In genomic region chr4:159764343-159764952, GRCh38 we compare ENCODE assay signal across 9 cellular contexts.
DNase-seq lines count a peak whose midpoint lies in the region; ATAC-seq and TF ChIP-seq lines count a peak whose summit lies in the region.
"Had no signal": no experiment of that assay in that cellular context is flagged by ENCODE, and none has a peak within 500 bp of the region (broad histone marks: within the 10 kb centered on the region; RNA-seq: fewer than 3 reads in every experiment).

No MANE protein-coding gene starts in this region.

- no peaks in the 10 kb centered on the region for H3K4me1 Mint-ChIP-seq in GM23338

- no peaks in the 10 kb centered on the region for H3F3A ChIP-seq in GM23338 (replicated peaks; ENCODE audit: low read depth)

- H3K27ac ChIP-seq in GM23338 (ENCODE audit: low read depth), result no peak overlapping the region
- no peak overlapping the region for H3K27ac ChIP-seq in KMS-11
- no peak overlapping the region for H3K27ac ChIP-seq in foreskin keratinocyte
- no peak overlapping the region for H3K27ac ChIP-seq in sigmoid colon

- H3K4me1 ChIP-seq in GM23338 (ENCODE audit: insufficient read depth), result no peaks in the 10 kb centered on the region
- no peaks in the 10 kb centered on the region for H3K4me1 ChIP-seq in KMS-11 (ENCODE audit: low read depth, poor library complexity, severe bottlenecking)
- no peaks in the 10 kb centered on the region for H3K4me1 ChIP-seq in foreskin keratinocyte
- H3K4me1 ChIP-seq in sigmoid colon, result peaks cover 0 to 23% (median 11%) of the 10 kb centered on the region in 4 donors

- no peak overlapping the region for H3K9ac ChIP-seq in KMS-11

- intact Hi-C loops in sigmoid colon (cut with DNase I), result no loop called here

- peak; percentile 72 to 84 for TF ChIP-seq CTCF in GM23338 (conservative IDR thresholded peaks at IDR 0.05; ENCODE audit: low read depth in 2 of 2)
- TF ChIP-seq CTCF in KMS-11 (conservative IDR thresholded peaks at IDR 0.05; ENCODE audit: low read depth, low read length), result peak; percentile 81
- TF ChIP-seq CTCF in foreskin keratinocyte (conservative IDR thresholded peaks at IDR 0.05), result peak; percentile 73
- peak in 3 of 4 experiments; percentile 46 to 58 (median 49) for TF ChIP-seq CTCF in sigmoid colon (IDR thresholded peaks at IDR 0.05)

- peaks cover 2% of the 10 kb centered on the region; the same call in 2 of the 3 replicates for H3K9me3 Mint-ChIP-seq in GM23338
- H3K9me3 Mint-ChIP-seq: dendritic cell treated with granulocyte-macrophage colony-stimulating factor and Interleukin-4, amounts not matched to agents 40 ng/mL and 50 ng/mL, for 4 days had no signal

- WGBS in sigmoid colon, 2 donors, result 23 to 37% methylated on average over 5 of the region's 5 CpGs

- H3K4me2 ChIP-seq in GM23338 (no peak overlapping the region), KMS-11 (no peak overlapping the region)

- H2AFZ ChIP-seq in GM23338 (no peak overlapping the region), KMS-11 (ENCODE audit: low read depth) (no peak overlapping the region)

- H3K36me3 ChIP-seq in GM23338 (ENCODE audit: insufficient read depth) (0 out of 2 replicates have a peak, but pooled peaks cover 6% of the 10 kb centered on the region), KMS-11 (ENCODE audit: insufficient read depth) (no peaks in the 10 kb centered on the region), sigmoid colon (no peaks in the 10 kb centered on the region)

- H3K4me3 Mint-ChIP-seq in GM23338, result no peak overlapping the region
- H3K4me3 Mint-ChIP-seq: dendritic cell treated with granulocyte-macrophage colony-stimulating factor and Interleukin-4, amounts not matched to agents 40 ng/mL and 50 ng/mL, for 4 days had no signal

- peaks cover 2% of the 10 kb centered on the region for H3K27me3 Mint-ChIP-seq in GM23338 (ENCODE audit: insufficient read depth, low read depth, poor library complexity)
- H3K27me3 Mint-ChIP-seq: dendritic cell treated with granulocyte-macrophage colony-stimulating factor and Interleukin-4, amounts not matched to agents 40 ng/mL and 50 ng/mL, for 4 days had no signal

- no peaks in the 10 kb centered on the region for H3K9me3 ChIP-seq in sigmoid colon

- H4K20me1 ChIP-seq in GM23338 (replicated peaks; ENCODE audit: insufficient read depth), result no peaks in the 10 kb centered on the region
- H4K20me1 ChIP-seq in KMS-11 (ENCODE audit: insufficient read depth), result no peaks in the 10 kb centered on the region

- no peak for TF ChIP-seq EP300 in sigmoid colon (IDR thresholded peaks at IDR 0.05)

- no peak overlapping the region for H3K27ac Mint-ChIP-seq in GM23338
- H3K27ac Mint-ChIP-seq: dendritic cell treated with granulocyte-macrophage colony-stimulating factor and Interleukin-4, amounts not matched to agents 40 ng/mL and 50 ng/mL, for 4 days had no signal

- DNase-seq in SIG-M5 treated with dmso at 0.1 percent for 504 hours (lab: John Stamatoyannopoulos, UW; ENCODE audit: unreplicated experiment) (peak; percentile 53), SIG-M5 (lab: John Stamatoyannopoulos, UW) (no peak), GM23338 (ENCODE audit: low spot score) (peak; percentile 78), SK-N-DZ (ENCODE audit: low spot score) (peak; percentile 78), foreskin keratinocyte (peak; percentile 11 to 62), sigmoid colon (no peak), NCI-H774 (lab: John Stamatoyannopoulos, UW) (no peak)

- no peaks in the 10 kb centered on the region for H3K9me2 ChIP-seq in GM23338 (ENCODE audit: insufficient read depth)

- H3K79me2 ChIP-seq in GM23338 (replicated peaks; ENCODE audit: insufficient read depth) (no peaks in the 10 kb centered on the region), KMS-11 (ENCODE audit: insufficient read depth, low read depth) (no peaks in the 10 kb centered on the region)

- H3K4me3 ChIP-seq in GM23338 (no peak overlapping the region), KMS-11 (IDR thresholded peaks at IDR 0.05; ENCODE audit: insufficient read depth, low read depth, low read length) (no peak overlapping the region), sigmoid colon (no peak overlapping the region)

- ATAC-seq in GM23338 (peak; percentile 86), foreskin keratinocyte (peak; percentile 90)

- H3K36me3 Mint-ChIP-seq in GM23338 (ENCODE audit: low read depth), result no peaks in the 10 kb centered on the region

- H3K27me3 ChIP-seq in GM23338 (ENCODE audit: insufficient read depth) (no peaks in the 10 kb centered on the region), KMS-11 (ENCODE audit: insufficient read depth, low read depth) (no peaks in the 10 kb centered on the region), foreskin keratinocyte (no peaks in the 10 kb centered on the region), sigmoid colon (no peaks in the 10 kb centered on the region)

- TF ChIP-seq POLR2A in sigmoid colon (IDR thresholded peaks at IDR 0.05), result no peak

TF ChIP-seq in GM23338, 12 proteins besides CTCF, POLR2A, EP300 and RAD21 (continues in another document):
- TF ChIP-seq EZH2 (IDR thresholded peaks at IDR 0.05; ENCODE audit: low read depth, unreplicated experiment), result no peak
- TF ChIP-seq ETS1 (IDR thresholded peaks at IDR 0.05), result no peak
- no peak for TF ChIP-seq STAT1 (IDR thresholded peaks at IDR 0.05; ENCODE audit: unreplicated experiment)
- no peak for TF ChIP-seq ZNF114 (CRISPR knock-in tag; IDR thresholded peaks at IDR 0.05)
- TF ChIP-seq CREB1 (CRISPR knock-in tag; IDR thresholded peaks at IDR 0.05; ENCODE audit: low read depth), result no peak
- TF ChIP-seq EZH2phosphoT487 (IDR thresholded peaks at IDR 0.05; ENCODE audit: unreplicated experiment), result no peak
- TF ChIP-seq ZNF462 (CRISPR knock-in tag; IDR thresholded peaks at IDR 0.05), result no peak

Comparison
In these comparisons a context has a peak if more than half of its experiments do, and no peak if none do; other contexts are left out.
1. DNase-seq: peak in SIG-M5 treated with dmso at 0.1 percent for 504 hours (single experiment), GM23338 (single experiment), SK-N-DZ (single experiment) and foreskin keratinocyte (2 of 2); none in SIG-M5 (single experiment), sigmoid colon (single experiment) and NCI-H774 (single experiment).
2. Peak in every context shown above with its lines, with median percentiles within 50 percentile points of each other: CTCF ChIP-seq.